Comparison of ENCODE assay signal across 10 cellular contexts in the genomic region with DNA sequence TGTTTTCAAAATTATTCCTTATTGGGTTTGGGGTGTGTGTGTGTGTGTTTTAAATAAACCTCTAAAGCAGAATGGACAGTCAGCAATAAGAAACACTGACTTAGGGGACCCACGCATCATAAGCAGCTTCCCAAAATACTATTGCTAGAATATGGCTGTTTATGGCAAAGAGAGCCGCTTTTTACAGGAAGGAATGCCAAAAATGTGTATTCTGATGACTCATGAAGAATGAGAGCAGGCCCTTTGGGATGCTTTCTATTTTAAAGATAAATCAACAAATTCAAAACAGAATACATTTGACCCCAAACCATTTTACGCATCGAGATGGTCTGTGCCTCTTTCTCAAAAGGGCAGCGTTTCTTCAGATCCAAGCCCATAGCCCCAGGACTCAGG. TPM values are rescaled to one million over a fixed set of nuclear protein-coding genes. Genes with fewer than 3 reads are reported as not detected.
DNase-seq lines count a peak whose midpoint lies in the region; ATAC-seq and TF ChIP-seq lines count a peak whose summit lies in the region.
"Had no signal": no experiment of that assay in that cellular context is flagged by ENCODE, and none has a peak within 500 bp of the region (broad histone marks: within the 10 kb centered on the region; RNA-seq: fewer than 3 reads in every experiment).

No MANE protein-coding gene starts in this region.

- H3K9me3 Mint-ChIP-seq in T-cell = no peaks in the 10 kb centered on the region

- intact Hi-C loops in gastrocnemius medialis (cut with DNase I; ENCODE audit: low total_unique reads) = loop anchor here (10.0 kb wide), 1 partner anchor 203 kb away; no protein-coding TSS in a partner anchor
- intact Hi-C loops in posterior vena cava (cut with DNase I) = no loop called here

- POLR2A ChIA-PET in T-cell (lab: Charles Lee) = no interaction called here

- TF ChIP-seq POLR2A in gastrocnemius medialis (IDR thresholded peaks at IDR 0.05) = no peak

- peak overlapping the region; percentile 76 to 89 (median 82) for H3K27ac ChIP-seq in gastrocnemius medialis

- H3K27me3 Mint-ChIP-seq in T-cell = no peaks in the 10 kb centered on the region

- peaks cover 51% of the 10 kb centered on the region for H3K36me3 Mint-ChIP-seq in T-cell

- in situ Hi-C loops in gastrocnemius medialis (cut with MboI; ENCODE audit: low sequenced_read_pairs in 4 of 4) = no loop called here

- H3K9me3 ChIP-seq in gastrocnemius medialis = no peaks in the 10 kb centered on the region

- H3K27me3 ChIP-seq in gastrocnemius medialis = no peaks in the 10 kb centered on the region

- H3K4me1 Mint-ChIP-seq in T-cell = peaks cover 40 to 64% (median 55%) of the 10 kb centered on the region in 3 donors

- CTCF ChIA-PET in T-cell (lab: Charles Lee) = no interaction called here

- peaks cover 0 to 20% of the 10 kb centered on the region in 2 donors for H3K36me3 ChIP-seq in gastrocnemius medialis

- DNase-seq in EH (ENCODE audit: low read depth) (peak; percentile 93), foreskin fibroblast (peak; percentile 62 to 80), gastrocnemius medialis (no peak), posterior vena cava (ENCODE audit: low spot score) (no peak), midbrain (lab: John Stamatoyannopoulos, UW) (no peak), T-cell (no peak), cortex of kidney (lab: John Stamatoyannopoulos, UW) (no peak)
- DNase-seq: MM.1S, T1000 had no signal

- H3K27ac Mint-ChIP-seq in T-cell = no peak overlapping the region

- H3K4me3 Mint-ChIP-seq in T-cell = no peak overlapping the region

- no peak for TF ChIP-seq CTCF in foreskin fibroblast (IDR thresholded peaks at IDR 0.05; ENCODE audit: low read depth, low read length)
- TF ChIP-seq CTCF in gastrocnemius medialis (IDR thresholded peaks at IDR 0.05 in 4 of 5, conservative IDR thresholded peaks at IDR 0.05 in 1 of 5) = no peak

- peaks cover 89 to 92% of the 10 kb centered on the region in 2 donors for H3K4me1 ChIP-seq in gastrocnemius medialis

- no peak overlapping the region for H3K4me3 ChIP-seq in foreskin fibroblast (ENCODE audit: low read depth in 1 of 2, low read length in 2 of 2)
- no peak overlapping the region for H3K4me3 ChIP-seq in gastrocnemius medialis

- ATAC-seq in SK-N-SH treated with all-trans-retinoic acid at 6 μM for 48 hours (peak; percentile 91), gastrocnemius medialis (no peak), T-cell (replicated peaks in 1 of 4) (no peak)

TF ChIP-seq in SK-N-SH treated with all-trans-retinoic acid at 6 μM for 48 hours, 23 proteins besides CTCF, POLR2A, EP300 and RAD21:
- peak; percentile 63 for TF ChIP-seq ISL1 (CRISPR knock-in tag; IDR thresholded peaks at IDR 0.05)
- TF ChIP-seq ARNTL (CRISPR knock-in tag; IDR thresholded peaks at IDR 0.05; ENCODE audit: borderline replicate concordance, low read depth) = no peak

RNA-seq across cellular contexts. Expression of a gene that starts 37.5 kb away (rescaled TPM):
- total RNA-seq in gastrocnemius medialis = 10 to 100 TPM; 20.0 to 31.5 (median 28.0) TPM
- 10 to 100 TPM; 71.1 to 81.2 TPM for total RNA-seq in posterior vena cava
- 10 to 100 TPM; 61.5 to 78.1 (median 72.5) TPM for total RNA-seq in T-cell

Comparison
In these comparisons a context has a peak if more than half of its experiments do, and no peak if none do; other contexts are left out.
1. DNase-seq: peak in EH (single experiment) and foreskin fibroblast (2 of 2); none in gastrocnemius medialis (0 of 2), posterior vena cava (single experiment), midbrain (single experiment), T-cell (0 of 34) and cortex of kidney (single experiment).